In the genomic region with DNA sequence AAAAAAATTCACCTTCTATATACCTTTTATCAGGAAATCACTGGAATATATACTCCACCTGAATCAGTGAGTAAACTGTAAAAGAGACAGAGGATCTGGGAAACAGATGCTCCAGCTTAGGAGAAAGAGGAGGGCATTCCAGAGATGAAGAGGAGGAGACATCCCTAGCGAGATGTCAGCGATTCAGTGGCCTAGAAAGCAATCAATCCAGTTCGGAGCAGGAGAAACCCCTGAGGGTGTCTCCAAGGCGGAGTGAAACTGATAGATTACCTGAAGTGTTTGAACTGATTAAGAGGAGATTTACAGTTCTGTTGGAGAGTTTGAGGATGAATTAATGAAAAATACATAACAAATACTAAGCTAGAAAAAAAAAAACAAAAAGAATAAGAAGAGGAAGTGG, we compare ENCODE assay signal across 1 cellular context.
TF ChIP-seq lines count a peak whose summit lies in the region.

No MANE protein-coding gene starts in this region.

TF ChIP-seq in GM23338, 12 proteins besides CTCF, POLR2A, EP300 and RAD21 (continued from another document):
- TF ChIP-seq REST (IDR thresholded peaks at IDR 0.05; ENCODE audit: unreplicated experiment) = no peak
- TF ChIP-seq ZNF331 (CRISPR knock-in tag; IDR thresholded peaks at IDR 0.05; ENCODE audit: low read depth) = no peak
- no peak for TF ChIP-seq ZNF462 (CRISPR knock-in tag; IDR thresholded peaks at IDR 0.05)
- no peak for TF ChIP-seq NANOG (IDR thresholded peaks at IDR 0.05; ENCODE audit: borderline replicate concordance)
- no peak for TF ChIP-seq EZH2phosphoT487 (IDR thresholded peaks at IDR 0.05; ENCODE audit: unreplicated experiment)
TF ChIP-seq in GM23338: peak in this region for 0.
